ENCODE assay signal across 8 cellular contexts in genomic region chr5:127517110-127517479, GRCh38. TPM values are rescaled to one million over a fixed set of nuclear protein-coding genes. Genes with fewer than 3 reads are reported as not detected.
DNase-seq lines count a peak whose midpoint lies in the region; ATAC-seq and TF ChIP-seq lines count a peak whose summit lies in the region.

No MANE protein-coding gene starts in this region.

- H3K4me1 ChIP-seq in A673 (ENCODE audit: insufficient read depth, low read length, poor library complexity, severe bottlenecking): peaks cover 3% of the 10 kb centered on the region

- POLR2A ChIA-PET in A673 (lab: Charles Lee; ENCODE audit: low non-redundant PET): no interaction called here

- no peak for DNase-seq in A673 (ENCODE audit: low spot score)
- DNase-seq in foreskin fibroblast: peak in 1 of 2 donors; percentile 47
- peak; percentile 36 for DNase-seq in renal cortical epithelial cell (ENCODE audit: low read depth)
- no peak for DNase-seq in activated effector memory CD4-positive, alpha-beta T cell treated with Interleukin-2 at 50 U/mL for 16 hours
- DNase-seq in SKM-1 (lab: John Stamatoyannopoulos, UW; ENCODE audit: unreplicated experiment): no peak

- H3K36me3 ChIP-seq in A673 (ENCODE audit: insufficient read depth, low read length, poor library complexity, severe bottlenecking): peaks cover 19% of the 10 kb centered on the region

- intact Hi-C loops in A673 (cut with micrococcal nuclease; ENCODE audit: unreplicated experiment): no loop called here

- H3K27ac ChIP-seq in A673 (ENCODE audit: low read depth, low read length, poor library complexity, severe bottlenecking): no peak overlapping the region

- ATAC-seq in GM18867 (IDR thresholded peaks at IDR 0.05; ENCODE audit: unreplicated experiment) (peak; percentile 28), HG03095 (IDR thresholded peaks at IDR 0.05; ENCODE audit: unreplicated experiment) (peak; percentile 18), SK-N-SH treated with all-trans-retinoic acid at 6 μM for 48 hours (peak; percentile 17)

- H3K27me3 ChIP-seq in A673 (replicated peaks; ENCODE audit: insufficient read depth, low read depth, low read length, poor library complexity): no peaks in the 10 kb centered on the region

- CTCF ChIA-PET in A673 (lab: Charles Lee): no interaction called here

- TF ChIP-seq CTCF in A673 (conservative IDR thresholded peaks at IDR 0.05; ENCODE audit: low read depth, low read length) (no peak), foreskin fibroblast (IDR thresholded peaks at IDR 0.05; ENCODE audit: low read depth, low read length) (no peak)

- no TSS peak for BruUV-seq in A673 (replicated peaks; lab: Mats Ljungman, UMichigan)

- peaks cover 15% of the 10 kb centered on the region for H3K9me3 ChIP-seq in A673 (ENCODE audit: low read depth, low read length, poor library complexity, severe bottlenecking)

- H3K4me3 ChIP-seq in A673 (ENCODE audit: low read depth, low read length, poor library complexity, severe bottlenecking): peak overlapping the region; percentile 96
- peak overlapping the region; percentile 65 to 98 for H3K4me3 ChIP-seq in foreskin fibroblast (ENCODE audit: low read depth in 1 of 2, low read length in 2 of 2)

TF ChIP-seq in SK-N-SH treated with all-trans-retinoic acid at 6 μM for 48 hours, 23 proteins besides CTCF, POLR2A, EP300 and RAD21:
- TF ChIP-seq ZFP30 (CRISPR knock-in tag; IDR thresholded peaks at IDR 0.05) (peak; percentile 45), ARNTL (CRISPR knock-in tag; IDR thresholded peaks at IDR 0.05; ENCODE audit: borderline replicate concordance, low read depth) (no peak), TSHZ2 (CRISPR knock-in tag; IDR thresholded peaks at IDR 0.05) (peak; percentile 64; the same call in 1 of the 2 replicates), ZNF8 (CRISPR knock-in tag; IDR thresholded peaks at IDR 0.05) (peak; percentile 46; the same call in 1 of the 2 replicates), BACH2 (CRISPR knock-in tag; IDR thresholded peaks at IDR 0.05; ENCODE audit: borderline replicate concordance) (no peak), ZC3H10 (CRISPR knock-in tag; IDR thresholded peaks at IDR 0.05) (no peak), PPARA (CRISPR knock-in tag; IDR thresholded peaks at IDR 0.05; ENCODE audit: borderline replicate concordance) (no peak), CSDC2 (CRISPR knock-in tag; IDR thresholded peaks at IDR 0.05) (no peak), ESRRG (CRISPR knock-in tag; IDR thresholded peaks at IDR 0.05) (no peak), GLIS3 (CRISPR knock-in tag; IDR thresholded peaks at IDR 0.05) (no peak), POU6F1 (CRISPR knock-in tag; IDR thresholded peaks at IDR 0.05; ENCODE audit: borderline replicate concordance, low read depth) (no peak), ZFP3 (CRISPR knock-in tag; IDR thresholded peaks at IDR 0.05) (0 out of 2 replicates have a peak, but pooled peaks have one; percentile 32), ISL1 (CRISPR knock-in tag; IDR thresholded peaks at IDR 0.05) (no peak), TOX (CRISPR knock-in tag; IDR thresholded peaks at IDR 0.05; ENCODE audit: borderline replicate concordance) (no peak), SNAI2 (CRISPR knock-in tag; IDR thresholded peaks at IDR 0.05) (no peak), OSR1 (CRISPR knock-in tag; IDR thresholded peaks at IDR 0.05) (no peak), RARB (CRISPR knock-in tag; IDR thresholded peaks at IDR 0.05) (no peak), ZNF70 (CRISPR knock-in tag; IDR thresholded peaks at IDR 0.05) (peak; percentile 26; the same call in 1 of the 2 replicates), CSRNP3 (CRISPR knock-in tag; IDR thresholded peaks at IDR 0.05) (no peak), ZNF565 (CRISPR knock-in tag; conservative IDR thresholded peaks at IDR 0.05; ENCODE audit: low read depth) (no peak), TCF4 (CRISPR knock-in tag; IDR thresholded peaks at IDR 0.05; ENCODE audit: borderline replicate concordance) (no peak), PATZ1 (CRISPR knock-in tag; IDR thresholded peaks at IDR 0.05; ENCODE audit: borderline replicate concordance) (no peak), CREB5 (CRISPR knock-in tag; IDR thresholded peaks at IDR 0.05; ENCODE audit: low read depth) (no peak)
TF ChIP-seq in SK-N-SH treated with all-trans-retinoic acid at 6 μM for 48 hours: peak in this region for 5.

RNA-seq across cellular contexts. Expression of gene PRRC1, which starts 0.3 kb away (rescaled TPM):
- total RNA-seq in A673 (2021) (47.1 and 56.7 TPM in 2 replicates), renal cortical epithelial cell (48.1 and 70.6 TPM in 2 replicates)
